9 cellular contexts compared by ENCODE assay signal in genomic region chr17:78329263-78330059, GRCh38. TPM values are rescaled to one million over a fixed set of nuclear protein-coding genes. Genes with fewer than 3 reads are reported as not detected.
DNase-seq lines count a peak whose midpoint lies in the region; ATAC-seq and TF ChIP-seq lines count a peak whose summit lies in the region.
"Had no signal": no experiment of that assay in that cellular context is flagged by ENCODE, and none has a peak within 500 bp of the region (broad histone marks: within the 10 kb centered on the region; RNA-seq: fewer than 3 reads in every experiment).

No MANE protein-coding gene starts in this region.

- in situ Hi-C loops in GM13976 (cut with MboI; ENCODE audit: low sequenced_read_pairs, unreplicated experiment): no loop called here

- H3K9me3 Mint-ChIP-seq in activated CD4-positive, alpha-beta T cell treated with anti-CD3 and anti-CD28 coated beads for 36 hours (ENCODE audit: low read depth): no peaks in the 10 kb centered on the region

- H3K4me3 ChIP-seq in PC-3 (ENCODE audit: low read length): no peak overlapping the region
- no peak overlapping the region for H3K4me3 ChIP-seq in smooth muscle cell
- H3K4me3 ChIP-seq: pancreas had no signal

- H3K36me3 ChIP-seq in PC-3 (ENCODE audit: low read depth, low read length) (no peaks in the 10 kb centered on the region), smooth muscle cell (ENCODE audit: low read depth) (no peaks in the 10 kb centered on the region)
- H3K36me3 ChIP-seq: pancreas had no signal

- H3K27ac ChIP-seq in PC-3 (ENCODE audit: low read length) (peak overlapping the region; percentile 72), smooth muscle cell (ENCODE audit: low read depth) (peak overlapping the region; percentile 60)
- H3K27ac ChIP-seq: pancreas had no signal

- intact Hi-C loops in activated CD4-positive, alpha-beta T cell treated with anti-CD3 and anti-CD28 coated beads for 36 hours (cut with DNase I, micrococcal nuclease): no loop called here
- intact Hi-C loops in PC-3 (cut with micrococcal nuclease): loop anchor here (1.0 kb wide), 2 partner anchors 14 to 31 kb away; partner anchors contain the start of gene SOCS3

- TF ChIP-seq CTCF in PC-3 (conservative IDR thresholded peaks at IDR 0.05; ENCODE audit: low read depth, low read length): no peak
- TF ChIP-seq CTCF in smooth muscle cell (IDR thresholded peaks at IDR 0.05; ENCODE audit: borderline replicate concordance, insufficient read depth, poor library complexity, severe bottlenecking): no peak
- TF ChIP-seq CTCF in GM13976 (IDR thresholded peaks at IDR 0.05; ENCODE audit: borderline replicate concordance, control extremely low read depth, extremely low read depth, insufficient read depth, missing control alignments): no peak

- H3K27me3 ChIP-seq in PC-3 (ENCODE audit: low read length) (no peaks in the 10 kb centered on the region), smooth muscle cell (ENCODE audit: low read depth) (no peaks in the 10 kb centered on the region)
- H3K27me3 ChIP-seq: pancreas had no signal

- H4K20me1 ChIP-seq in PC-3 (ENCODE audit: low read length) (no peaks in the 10 kb centered on the region), smooth muscle cell (ENCODE audit: low read depth) (no peaks in the 10 kb centered on the region)

- WGBS in smooth muscle cell (ENCODE audit: low lambda C conversion rate): 66% methylated on average over 15 of the region's 16 CpGs

- H3F3A ChIP-seq in PC-3 (ENCODE audit: low read length, unreplicated experiment): peaks cover 3% of the 10 kb centered on the region
- no peaks in the 10 kb centered on the region for H3F3A ChIP-seq in smooth muscle cell (ENCODE audit: low read depth)

- peak overlapping the region; percentile 24 for H3K4me2 ChIP-seq in PC-3 (ENCODE audit: low read length)
- H3K4me2 ChIP-seq in smooth muscle cell: peak overlapping the region; percentile 31

- no peaks in the 10 kb centered on the region for H3K9me2 ChIP-seq in PC-3 (replicated peaks; ENCODE audit: low read length)

- no peaks in the 10 kb centered on the region for H3K36me3 Mint-ChIP-seq in activated CD4-positive, alpha-beta T cell treated with anti-CD3 and anti-CD28 coated beads for 36 hours (ENCODE audit: low read depth)

- H3K9ac ChIP-seq in PC-3 (ENCODE audit: low read length): peak overlapping the region; percentile 46
- no peak overlapping the region for H3K9ac ChIP-seq in smooth muscle cell (ENCODE audit: low read depth)

- H2AFZ ChIP-seq in PC-3 (ENCODE audit: low read length) (peak overlapping the region; percentile 68), smooth muscle cell (ENCODE audit: low read depth) (peak overlapping the region; percentile 32)

- POLR2A ChIA-PET in activated CD4-positive, alpha-beta T cell treated with anti-CD3 and anti-CD28 coated beads for 36 hours (lab: Charles Lee): no interaction called here
- POLR2A ChIA-PET in PC-3 (lab: Charles Lee; ENCODE audit: unreplicated experiment): interaction anchor here (0.9 kb wide), 1 partner anchor 15 kb away, joined by 4 read pairs; no protein-coding TSS in a partner anchor

- DNase-seq in activated CD4-positive, alpha-beta T cell treated with anti-CD3 and anti-CD28 coated beads for 36 hours: peak; percentile 46
- no peak for DNase-seq in activated CD4-positive, alpha-beta T cell treated with anti-CD3 and anti-CD28 coated beads, Interleukin-2, amount 50 U/mL, for 1 hour
- DNase-seq in PC-3 (peak; percentile 72), dermis blood vessel endothelial cell (peak; percentile 38), smooth muscle cell (lab: John Stamatoyannopoulos, UW; ENCODE audit: unreplicated experiment) (no peak), GM13976 (ENCODE audit: low spot score) (no peak), GM19238 (ENCODE audit: insufficient read length, low spot score) (no peak)
- DNase-seq: pancreas had no signal

- no peak overlapping the region for H3K4me3 Mint-ChIP-seq in activated CD4-positive, alpha-beta T cell treated with anti-CD3 and anti-CD28 coated beads for 36 hours

- BruUV-seq in PC-3 (replicated peaks; lab: Mats Ljungman, UMichigan): no TSS peak

- CTCF ChIA-PET in activated CD4-positive, alpha-beta T cell treated with anti-CD3 and anti-CD28 coated beads for 36 hours (lab: Charles Lee): interaction anchor here (0.6 to 1.2 kb wide), 4 partner anchors 12 to 160 kb away, joined by 3 to 6 read pairs (median 4); no protein-coding TSS in a partner anchor
- CTCF ChIA-PET in PC-3 (lab: Charles Lee): interaction anchor here (0.6 to 1.2 kb wide), 3 partner anchors 14 to 1959 kb away, joined by 3 read pairs; no protein-coding TSS in a partner anchor

- H3K79me2 ChIP-seq in PC-3 (ENCODE audit: low read length) (no peaks in the 10 kb centered on the region), smooth muscle cell (ENCODE audit: low read depth) (no peaks in the 10 kb centered on the region)

- H3K27me3 Mint-ChIP-seq in activated CD4-positive, alpha-beta T cell treated with anti-CD3 and anti-CD28 coated beads for 36 hours: no peaks in the 10 kb centered on the region

- peaks cover 47% of the 10 kb centered on the region for H3K4me1 ChIP-seq in PC-3 (ENCODE audit: insufficient read depth, low read length)
- peaks cover 8% of the 10 kb centered on the region for H3K4me1 ChIP-seq in smooth muscle cell (ENCODE audit: low read depth)
- H3K4me1 ChIP-seq: pancreas had no signal

- H3K27ac Mint-ChIP-seq in activated CD4-positive, alpha-beta T cell treated with anti-CD3 and anti-CD28 coated beads for 36 hours: peak overlapping the region; percentile 19

- ATAC-seq in activated CD4-positive, alpha-beta T cell treated with anti-CD3 and anti-CD28 coated beads for 36 hours: peak; percentile 36
- ATAC-seq in PC-3 (peak; percentile 46), GM19397 (IDR thresholded peaks at IDR 0.05; ENCODE audit: unreplicated experiment) (no peak)

- H3K9me3 ChIP-seq in PC-3 (ENCODE audit: low read length) (no peaks in the 10 kb centered on the region), smooth muscle cell (replicated peaks; ENCODE audit: low read depth) (no peaks in the 10 kb centered on the region)
- H3K9me3 ChIP-seq: pancreas had no signal

- H3K4me1 Mint-ChIP-seq in activated CD4-positive, alpha-beta T cell treated with anti-CD3 and anti-CD28 coated beads for 36 hours: peaks cover 35% of the 10 kb centered on the region

RNA-seq across cellular contexts. Expression of gene SOCS3, which starts 30.4 kb away (rescaled TPM):
- 100 to 1,000 TPM; 150 to 162 TPM for total RNA-seq in activated CD4-positive, alpha-beta T cell treated with anti-CD3 and anti-CD28 coated beads for 36 hours
- 103 and 125 TPM in 2 replicates for total RNA-seq in PC-3 (2014; rRNA removed)
- total RNA-seq in dermis blood vessel endothelial cell: 46.4 and 130 TPM in 2 replicates
- total RNA-seq in smooth muscle cell: 116 and 172 TPM in 2 replicates
- 201 and 310 TPM in 2 replicates for polyA plus RNA-seq in smooth muscle cell

RNA-seq across cellular contexts. Expression of gene PGS1, which starts 49.0 kb away (rescaled TPM):
- total RNA-seq in activated CD4-positive, alpha-beta T cell treated with anti-CD3 and anti-CD28 coated beads for 36 hours: 10 to 100 TPM; 73.3 to 75.0 TPM
- total RNA-seq in PC-3 (2014; rRNA removed) (40.6 and 47.0 TPM in 2 replicates), dermis blood vessel endothelial cell (38.1 and 66.9 TPM in 2 replicates), smooth muscle cell (29.5 and 29.9 TPM in 2 replicates)
- polyA plus RNA-seq in smooth muscle cell: 22.6 and 37.8 TPM in 2 replicates

Comparison
In these comparisons a context has a peak if more than half of its experiments do, and no peak if none do; other contexts are left out.
1. DNase-seq: peak in activated CD4-positive, alpha-beta T cell treated with anti-CD3 and anti-CD28 coated beads for 36 hours (single experiment), PC-3 (single experiment) and dermis blood vessel endothelial cell (single experiment); none in activated CD4-positive, alpha-beta T cell treated with anti-CD3 and anti-CD28 coated beads, Interleukin-2, amount 50 U/mL, for 1 hour (single experiment), smooth muscle cell (single experiment), GM13976 (single experiment) and GM19238 (single experiment).